ENCODE assay signal across 19 cellular contexts in genomic region chr20:44773070-44773829, GRCh38. TPM values are rescaled to one million over a fixed set of nuclear protein-coding genes. Genes with fewer than 3 reads are reported as not detected.
DNase-seq lines count a peak whose midpoint lies in the region; ATAC-seq and TF ChIP-seq lines count a peak whose summit lies in the region.
"Had no signal": no experiment of that assay in that cellular context is flagged by ENCODE, and none has a peak within 500 bp of the region (broad histone marks: within the 10 kb centered on the region; RNA-seq: fewer than 3 reads in every experiment).

No MANE protein-coding gene starts in this region.

- peaks cover 17% of the 10 kb centered on the region for H3K27me3 Mint-ChIP-seq in activated T-helper 17 cell treated with anti-CD3 and anti-CD28 coated beads, Interleukin-2, amount 50 U/mL, for 72 hours
- H3K27me3 Mint-ChIP-seq in glutamatergic neuron (ENCODE audit: unreplicated experiment): peaks cover 2% of the 10 kb centered on the region

- no peak overlapping the region for H3K4me3 Mint-ChIP-seq in stimulated activated effector memory CD8-positive, alpha-beta T cell treated with anti-CD3 and anti-CD28 coated beads, Interleukin-12 subunit alpha, Interleukin-12 subunit beta, amount 100 ng/mL, for 72 hours
- no peak overlapping the region for H3K4me3 Mint-ChIP-seq in activated T-helper 17 cell treated with anti-CD3 and anti-CD28 coated beads, Interleukin-2, amount 50 U/mL, for 72 hours
- H3K4me3 Mint-ChIP-seq in glutamatergic neuron (ENCODE audit: unreplicated experiment): no peak overlapping the region
- H3K4me3 Mint-ChIP-seq: CD4-positive, alpha-beta T cell; IgD-negative memory B cell had no signal

- no peak for DNase-seq in HCT116 (ENCODE audit: low read depth, low spot score)
- peak; percentile 28 for DNase-seq in NCI-H345 treated with DMSO at 0.1 percent for 48 hours (lab: John Stamatoyannopoulos, UW; ENCODE audit: unreplicated experiment)
- peak; percentile 35 to 95 (median 76) for DNase-seq in head of caudate nucleus
- no peak for DNase-seq in stimulated activated effector memory CD8-positive, alpha-beta T cell treated with anti-CD3 and anti-CD28 coated beads, Interleukin-12 subunit alpha, Interleukin-12 subunit beta, amount 100 ng/mL, for 72 hours (ENCODE audit: low spot score in 2 of 2)
- no peak for DNase-seq in GM10248 (ENCODE audit: extremely low spot score)
- no peak for DNase-seq in glutamatergic neuron
- DNase-seq: CD4-positive, alpha-beta T cell; DND-41; HCEC 1CT; NCI-H187; NCI-H524; NCI-H82; Peyer's patch had no signal

- TF ChIP-seq RAD21 in HCT116 (IDR thresholded peaks at IDR 0.05; ENCODE audit: low read depth): no peak

- peaks cover 74% of the 10 kb centered on the region for H3K27me3 ChIP-seq in HCT116 (ENCODE audit: insufficient read depth, low read length)
- H3K27me3 ChIP-seq: BLaER1, Peyer's patch had no signal

- no peaks in the 10 kb centered on the region for H4K20me1 ChIP-seq in HCT116 (ENCODE audit: insufficient read depth)

- no peak overlapping the region for H3K27ac ChIP-seq in HCT116 (ENCODE audit: low read depth, low read length)
- H3K27ac ChIP-seq: BLaER1, Peyer's patch had no signal

- H3K4me3 ChIP-seq in HCT116 (replicated peaks in 1 of 2; ENCODE audit: low read depth in 1 of 2, low read length in 2 of 2): no peak overlapping the region
- H3K4me3 ChIP-seq: BLaER1, Peyer's patch had no signal

- no peak overlapping the region for H3K4me2 ChIP-seq in HCT116 (ENCODE audit: low read length)
- H3K4me2 ChIP-seq: BLaER1 had no signal

- no peaks in the 10 kb centered on the region for H3K79me2 ChIP-seq in HCT116 (ENCODE audit: insufficient read depth, low read length)

- H3K9me2 ChIP-seq in HCT116 (ENCODE audit: insufficient read depth): no peaks in the 10 kb centered on the region

- no peak overlapping the region for H3K9ac ChIP-seq in HCT116 (ENCODE audit: low read length)
- H3K9ac ChIP-seq: BLaER1 had no signal

- H3K36me3 ChIP-seq in HCT116 (ENCODE audit: control insufficient read depth in 1 of 2, insufficient read depth in 2 of 2, low read length in 2 of 2): no peaks in the 10 kb centered on the region
- H3K36me3 ChIP-seq: BLaER1, Peyer's patch had no signal

- no peaks in the 10 kb centered on the region for H3K4me1 Mint-ChIP-seq in stimulated activated effector memory CD8-positive, alpha-beta T cell treated with anti-CD3 and anti-CD28 coated beads, Interleukin-12 subunit alpha, Interleukin-12 subunit beta, amount 100 ng/mL, for 72 hours
- no peaks in the 10 kb centered on the region for H3K4me1 Mint-ChIP-seq in activated T-helper 17 cell treated with anti-CD3 and anti-CD28 coated beads, Interleukin-2, amount 50 U/mL, for 72 hours
- peaks cover 3% of the 10 kb centered on the region for H3K4me1 Mint-ChIP-seq in glutamatergic neuron (ENCODE audit: low read depth, unreplicated experiment)

- no peak for TF ChIP-seq POLR2A in HCT116 (IDR thresholded peaks at IDR 0.05; ENCODE audit: borderline replicate concordance, extremely low read depth, insufficient read depth, insufficient read length)

- RAD21 ChIA-PET in HCT116 (lab: Charles Lee; ENCODE audit: low non-redundant PET in 1 of 2, low total read pairs in 2 of 2, uncharacterized antibody in 2 of 2, unreplicated experiment in 2 of 2): no interaction called here

- intact Hi-C loops in HCT116 (cut with micrococcal nuclease) (no loop called here), head of caudate nucleus (cut with DNase I) (no loop called here)

- no peak for TF ChIP-seq CTCF in HCT116 (IDR thresholded peaks at IDR 0.05 in 2 of 3, conservative IDR thresholded peaks at IDR 0.05 in 1 of 3; ENCODE audit: borderline replicate concordance in 1 of 3, insufficient read depth in 1 of 3, low read depth in 2 of 3, low read length in 2 of 3)
- no peak for TF ChIP-seq CTCF in GM10248 (IDR thresholded peaks at IDR 0.05; ENCODE audit: control extremely low read depth, extremely low read depth, low read depth, missing control alignments)
- TF ChIP-seq CTCF in glutamatergic neuron (IDR thresholded peaks at IDR 0.05; ENCODE audit: partially characterized antibody, unreplicated experiment): no peak

- H3K27ac Mint-ChIP-seq in stimulated activated effector memory CD8-positive, alpha-beta T cell treated with anti-CD3 and anti-CD28 coated beads, Interleukin-12 subunit alpha, Interleukin-12 subunit beta, amount 100 ng/mL, for 72 hours: no peak overlapping the region
- H3K27ac Mint-ChIP-seq in activated T-helper 17 cell treated with anti-CD3 and anti-CD28 coated beads, Interleukin-2, amount 50 U/mL, for 72 hours: no peak overlapping the region
- H3K27ac Mint-ChIP-seq in glutamatergic neuron (ENCODE audit: unreplicated experiment): no peak overlapping the region
- H3K27ac Mint-ChIP-seq: CD4-positive, alpha-beta T cell; IgD-negative memory B cell had no signal

- CTCF ChIA-PET in HCT116 (lab: Charles Lee): no interaction called here
- CTCF ChIA-PET in GM10248 (lab: Yijun Ruan, JAX): no interaction called here

- ATAC-seq in HCT116: 0 out of 2 replicates have a peak, but pooled peaks have one; percentile 30
- ATAC-seq in stimulated activated effector memory CD8-positive, alpha-beta T cell treated with anti-CD3 and anti-CD28 coated beads, Interleukin-12 subunit alpha, Interleukin-12 subunit beta, amount 100 ng/mL, for 72 hours: peak; percentile 33
- ATAC-seq in activated T-helper 17 cell treated with anti-CD3 and anti-CD28 coated beads, Interleukin-2, amount 50 U/mL, for 72 hours (replicated peaks): no peak

- H3K36me3 Mint-ChIP-seq in stimulated activated effector memory CD8-positive, alpha-beta T cell treated with anti-CD3 and anti-CD28 coated beads, Interleukin-12 subunit alpha, Interleukin-12 subunit beta, amount 100 ng/mL, for 72 hours: no peaks in the 10 kb centered on the region
- no peaks in the 10 kb centered on the region for H3K36me3 Mint-ChIP-seq in activated T-helper 17 cell treated with anti-CD3 and anti-CD28 coated beads, Interleukin-2, amount 50 U/mL, for 72 hours (ENCODE audit: low read depth)
- H3K36me3 Mint-ChIP-seq in glutamatergic neuron (ENCODE audit: unreplicated experiment): no peaks in the 10 kb centered on the region
- H3K36me3 Mint-ChIP-seq: IgD-negative memory B cell had no signal

- no peak overlapping the region for H2AFZ ChIP-seq in HCT116 (ENCODE audit: low read depth, low read length, poor library complexity, severe bottlenecking)

- BruUV-seq in HCT116 (replicated peaks; lab: Mats Ljungman, UMichigan): no TSS peak

- H3K9me3 Mint-ChIP-seq in stimulated activated effector memory CD8-positive, alpha-beta T cell treated with anti-CD3 and anti-CD28 coated beads, Interleukin-12 subunit alpha, Interleukin-12 subunit beta, amount 100 ng/mL, for 72 hours: no peaks in the 10 kb centered on the region
- H3K9me3 Mint-ChIP-seq in activated T-helper 17 cell treated with anti-CD3 and anti-CD28 coated beads, Interleukin-2, amount 50 U/mL, for 72 hours: no peaks in the 10 kb centered on the region
- H3K9me3 Mint-ChIP-seq in glutamatergic neuron (ENCODE audit: unreplicated experiment): peaks cover 5% of the 10 kb centered on the region
- H3K9me3 Mint-ChIP-seq: CD4-positive, alpha-beta T cell; IgD-negative memory B cell had no signal

- no peaks in the 10 kb centered on the region for H3K9me3 ChIP-seq in HCT116 (ENCODE audit: control insufficient read depth in 1 of 2, insufficient read depth in 1 of 2, low read depth in 1 of 2, low read length in 2 of 2)
- H3K9me3 ChIP-seq: BLaER1, Peyer's patch had no signal

- no peaks in the 10 kb centered on the region for H3K4me1 ChIP-seq in HCT116 (ENCODE audit: control insufficient read depth in 1 of 2, insufficient read depth in 2 of 2, low read length in 2 of 2)
- H3K4me1 ChIP-seq: Caco-2, Peyer's patch had no signal

- POLR2A ChIA-PET in HCT116 (lab: Charles Lee) (no interaction called here), GM10248 (lab: Yijun Ruan, JAX) (no interaction called here)

TF ChIP-seq in HCT116, 20 proteins besides CTCF, POLR2A, EP300 and RAD21 (continues in another document):
- TF ChIP-seq ZNF274 (IDR thresholded peaks at IDR 0.05; ENCODE audit: low read depth, low read length) (no peak), POLR2AphosphoS5 (IDR thresholded peaks at IDR 0.05; ENCODE audit: low read depth, low read length) (no peak), ZFX (IDR thresholded peaks at IDR 0.05) (no peak), YY1 (IDR thresholded peaks at IDR 0.05; ENCODE audit: extremely low read depth, insufficient replicate concordance, low read depth, low read length) (no peak), EZH2 (IDR thresholded peaks at IDR 0.05) (no peak), SIN3A (IDR thresholded peaks at IDR 0.05; ENCODE audit: low read depth) (no peak), EGR1 (IDR thresholded peaks at IDR 0.05; ENCODE audit: low read depth) (no peak), ELF1 (IDR thresholded peaks at IDR 0.05; ENCODE audit: borderline replicate concordance, low read depth) (no peak), EZH2phosphoT487 (IDR thresholded peaks at IDR 0.05; ENCODE audit: borderline replicate concordance) (no peak), MAX (IDR thresholded peaks at IDR 0.05) (no peak)
- TF ChIP-seq, protein P1, sequence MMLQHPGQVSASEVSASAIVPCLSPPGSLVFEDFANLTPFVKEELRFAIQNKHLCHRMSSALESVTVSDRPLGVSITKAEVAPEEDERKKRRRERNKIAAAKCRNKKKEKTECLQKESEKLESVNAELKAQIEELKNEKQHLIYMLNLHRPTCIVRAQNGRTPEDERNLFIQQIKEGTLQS (IDR thresholded peaks at IDR 0.05): no peak

RNA-seq across cellular contexts. Expression of gene KCNK15, which starts 27.6 kb away (rescaled TPM):
- total RNA-seq in HCT116 (2021; ENCODE audit: unreplicated experiment) (not detected), glutamatergic neuron (ENCODE audit: unreplicated experiment) (0.22 TPM)
- polyA plus RNA-seq in HCT116 (2012): not detected in 2 replicates
- under 1 TPM; 0.09 to 0.11 TPM for total RNA-seq in activated T-helper 17 cell treated with anti-CD3 and anti-CD28 coated beads, Interleukin-2, amount 50 U/mL, for 72 hours
- total RNA-seq: CD4-positive, alpha-beta T cell; HT1080; OCI-LY7 had no signal
- polyA plus RNA-seq: IgD-negative memory B cell had no signal

RNA-seq across cellular contexts. Expression of gene RIMS4, which starts 37.1 kb away (rescaled TPM):
- total RNA-seq in HCT116 (2021; ENCODE audit: unreplicated experiment) (0.05 TPM), glutamatergic neuron (ENCODE audit: unreplicated experiment) (96.1 TPM)
- not detected in 2 replicates for polyA plus RNA-seq in HCT116 (2012)
- under 1 TPM in 1 of 2 donors, not detected in 1; 0.13 TPM for total RNA-seq in activated T-helper 17 cell treated with anti-CD3 and anti-CD28 coated beads, Interleukin-2, amount 50 U/mL, for 72 hours
- total RNA-seq: CD4-positive, alpha-beta T cell; HT1080; OCI-LY7 had no signal
- polyA plus RNA-seq: IgD-negative memory B cell had no signal

RNA-seq across cellular contexts. Expression of gene CCN5, which starts 58.1 kb away (rescaled TPM):
- 0.20 TPM for total RNA-seq in HCT116 (2021; ENCODE audit: unreplicated experiment)
- polyA plus RNA-seq in HCT116 (2012): 0.15 and 0.21 TPM in 2 replicates
- not detected for total RNA-seq in activated T-helper 17 cell treated with anti-CD3 and anti-CD28 coated beads, Interleukin-2, amount 50 U/mL, for 72 hours
- not detected for total RNA-seq in glutamatergic neuron (ENCODE audit: unreplicated experiment)
- total RNA-seq: Caco-2; CD4-positive, alpha-beta T cell; HT1080; OCI-LY7 had no signal
- polyA plus RNA-seq: IgD-negative memory B cell had no signal

Comparison
In these comparisons a context has a peak if more than half of its experiments do, and no peak if none do; other contexts are left out.
1. DNase-seq: peak in NCI-H345 treated with DMSO at 0.1 percent for 48 hours (single experiment) and head of caudate nucleus (42 of 42); none in HCT116 (single experiment), stimulated activated effector memory CD8-positive, alpha-beta T cell treated with anti-CD3 and anti-CD28 coated beads, Interleukin-12 subunit alpha, Interleukin-12 subunit beta, amount 100 ng/mL, for 72 hours (0 of 2), GM10248 (single experiment) and glutamatergic neuron (single experiment).
2. RNA of gene RIMS4, which starts 37.1 kb away (total RNA-seq): 96.1 TPM in glutamatergic neuron (single experiment); 0.13 TPM in activated T-helper 17 cell treated with anti-CD3 and anti-CD28 coated beads, Interleukin-2, amount 50 U/mL, for 72 hours and 0.05 TPM in HCT116 (single experiment); every median in the first group is over 10 times any median in the second.